ENCODE assay signal across 15 cellular contexts in genomic region chr15:88714782-88715372, GRCh38.
DNase-seq lines count a peak whose midpoint lies in the region; ATAC-seq and TF ChIP-seq lines count a peak whose summit lies in the region.
"Had no signal": no experiment of that assay in that cellular context is flagged by ENCODE, and none has a peak within 500 bp of the region (broad histone marks: within the 10 kb centered on the region; RNA-seq: fewer than 3 reads in every experiment).

No MANE protein-coding gene starts in this region.

- ATAC-seq in GM23338 (no peak; the same call in 2 of the 3 replicates), body of pancreas (peak; percentile 33), GM18517 (IDR thresholded peaks at IDR 0.05; ENCODE audit: unreplicated experiment) (no peak)

- H3K27ac ChIP-seq in GM23338 (ENCODE audit: low read depth) (no peak overlapping the region), body of pancreas (no peak overlapping the region), substantia nigra (ENCODE audit: low read depth, low read length, poor library complexity, severe bottlenecking) (no peak overlapping the region), mesendoderm (ENCODE audit: low read depth, low read length) (no peak overlapping the region)
- H3K27ac ChIP-seq: C4-2B, GM23248, Peyer's patch, SK-N-MC had no signal

- no peak for DNase-seq in GM23338 (ENCODE audit: low spot score)
- DNase-seq in body of pancreas, result peak in 3 of 4 donors; percentile 40 to 45 (median 41)
- DNase-seq in mesenteric fat pad (ENCODE audit: low spot score), result peak; percentile 69
- peak in 33 of 49 donors; percentile 5 to 66 (median 27) for DNase-seq in substantia nigra (lab: John Stamatoyannopoulos, UW)
- DNase-seq in mesendoderm, result no peak
- no peak for DNase-seq in MCF 10A (ENCODE audit: unreplicated experiment)
- DNase-seq: ACHN, DMS 273 treated with DMSO at 0.1 percent for 48 hours, DND-41, GM23248, NCI-H1694 treated with DMSO at 0.1 percent for 48 hours, Peyer's patch had no signal

- H3K4me1 ChIP-seq in GM23338 (ENCODE audit: insufficient read depth) (no peaks in the 10 kb centered on the region), body of pancreas (peaks cover 9% of the 10 kb centered on the region), mesendoderm (ENCODE audit: control insufficient read depth, low read depth, low read length) (no peaks in the 10 kb centered on the region)
- H3K4me1 ChIP-seq: Peyer's patch had no signal

- no peak overlapping the region for H3K23ac ChIP-seq in mesendoderm (ENCODE audit: low read length)

- H3K56ac ChIP-seq in mesendoderm (ENCODE audit: low read length), result no peak overlapping the region

- POLR2A ChIA-PET in MCF 10A (lab: Yijun Ruan, JAX), result no interaction called here

- H3K79me1 ChIP-seq in mesendoderm (ENCODE audit: low read length), result no peaks in the 10 kb centered on the region

- no peak overlapping the region for H3K27ac Mint-ChIP-seq in GM23338
- no peak overlapping the region for H3K27ac Mint-ChIP-seq in MCF 10A (ENCODE audit: low read depth, unreplicated experiment)

- WGBS in body of pancreas, 2 donors, result 53 to 58% methylated on average over 4 to 9 of the region's 9 CpGs
- WGBS in mesendoderm (ENCODE audit: extremely low coverage, insufficient coverage, low lambda C conversion rate), result no CpG with 5 or more reads among the region's 9 CpGs

- no peak overlapping the region for H3K18ac ChIP-seq in mesendoderm (ENCODE audit: low read length)

- peaks cover 9% of the 10 kb centered on the region for H3K4me1 Mint-ChIP-seq in GM23338
- H3K4me1 Mint-ChIP-seq in MCF 10A (ENCODE audit: insufficient read depth, unreplicated experiment), result no peaks in the 10 kb centered on the region

- no peaks in the 10 kb centered on the region; the same call in 1 of the 2 replicates for H3K9me2 ChIP-seq in GM23338 (ENCODE audit: insufficient read depth)

- 0 out of 2 replicates have a peak, but pooled peaks cover 3% of the 10 kb centered on the region for H4K20me1 ChIP-seq in GM23338 (replicated peaks; ENCODE audit: insufficient read depth)

- H3F3A ChIP-seq in GM23338 (replicated peaks; ENCODE audit: low read depth), result no peaks in the 10 kb centered on the region

- TF ChIP-seq POLR2A in body of pancreas (IDR thresholded peaks at IDR 0.05), result no peak

- peaks cover 2% of the 10 kb centered on the region for H3K27me3 Mint-ChIP-seq in GM23338 (ENCODE audit: insufficient read depth, low read depth, poor library complexity)
- peaks cover 36% of the 10 kb centered on the region for H3K27me3 Mint-ChIP-seq in MCF 10A (ENCODE audit: insufficient read depth, unreplicated experiment)

- H4K8ac ChIP-seq in mesendoderm (ENCODE audit: low read depth, low read length), result no peak overlapping the region

- no peak overlapping the region for H4K5ac ChIP-seq in mesendoderm (ENCODE audit: low read length)

- no peak overlapping the region for H3K4ac ChIP-seq in mesendoderm (ENCODE audit: low read depth, low read length)

- CTCF ChIA-PET in MCF 10A (lab: Yijun Ruan, JAX), result no interaction called here

- H3K4me3 ChIP-seq in GM23338, result no peak overlapping the region
- H3K4me3 ChIP-seq in body of pancreas, result no peak overlapping the region
- no peak overlapping the region for H3K4me3 ChIP-seq in mesendoderm (ENCODE audit: low read length)
- H3K4me3 ChIP-seq: GM23248, Peyer's patch, SK-N-MC had no signal

- no peak overlapping the region for H2BK5ac ChIP-seq in mesendoderm (ENCODE audit: low read length)

- H3K36me3 ChIP-seq in GM23338 (ENCODE audit: insufficient read depth) (no peaks in the 10 kb centered on the region), body of pancreas (replicated peaks in 1 of 2; ENCODE audit: insufficient read depth in 1 of 2, low read depth in 2 of 2) (no peaks in the 10 kb centered on the region), mesendoderm (ENCODE audit: control insufficient read depth, insufficient read depth, low read length) (no peaks in the 10 kb centered on the region)
- H3K36me3 ChIP-seq: Peyer's patch had no signal

- no peaks in the 10 kb centered on the region for H3K9me3 Mint-ChIP-seq in GM23338
- no peaks in the 10 kb centered on the region for H3K9me3 Mint-ChIP-seq in MCF 10A (ENCODE audit: unreplicated experiment)

- H3K4me3 Mint-ChIP-seq in GM23338, result no peak overlapping the region
- no peak overlapping the region for H3K4me3 Mint-ChIP-seq in MCF 10A (ENCODE audit: unreplicated experiment)

- no TSS peak for BruUV-seq in MCF 10A (replicated peaks; lab: Mats Ljungman, UMichigan)

- no peak overlapping the region for H3K9ac ChIP-seq in mesendoderm (ENCODE audit: low read length)
- H3K9ac ChIP-seq: GM23248 had no signal

- H3K36me3 Mint-ChIP-seq in GM23338 (ENCODE audit: low read depth), result no peaks in the 10 kb centered on the region
- H3K36me3 Mint-ChIP-seq in MCF 10A (ENCODE audit: insufficient read depth, unreplicated experiment), result no peaks in the 10 kb centered on the region

- no peak overlapping the region for H2BK120ac ChIP-seq in mesendoderm (ENCODE audit: low read depth, low read length)

- TF ChIP-seq CTCF in GM23338 (conservative IDR thresholded peaks at IDR 0.05; ENCODE audit: low read depth in 2 of 2), result peak in 1 of 2 experiments; percentile 23; a peak in 2 of 4 replicates
- TF ChIP-seq CTCF in body of pancreas (IDR thresholded peaks at IDR 0.05), result no peak
- no peak for TF ChIP-seq CTCF in MCF 10A (IDR thresholded peaks at IDR 0.05; ENCODE audit: unreplicated experiment)

- H3K4me2 ChIP-seq in GM23338, result no peak overlapping the region
- no peak overlapping the region for H3K4me2 ChIP-seq in mesendoderm (ENCODE audit: low read length)

- no peaks in the 10 kb centered on the region for H3K9me3 ChIP-seq in body of pancreas
- H3K9me3 ChIP-seq: Peyer's patch had no signal

- no peak overlapping the region for H2AK5ac ChIP-seq in mesendoderm (ENCODE audit: low read length)

- H3K79me2 ChIP-seq in GM23338 (replicated peaks; ENCODE audit: insufficient read depth) (no peaks in the 10 kb centered on the region), mesendoderm (ENCODE audit: control insufficient read depth, insufficient read depth, low read length) (no peaks in the 10 kb centered on the region)

- no peaks in the 10 kb centered on the region for H3K27me3 ChIP-seq in GM23338 (ENCODE audit: insufficient read depth)
- H3K27me3 ChIP-seq in body of pancreas, result no peaks in the 10 kb centered on the region
- H3K27me3 ChIP-seq in mesendoderm (ENCODE audit: insufficient read depth, low read length, poor library complexity), result no peaks in the 10 kb centered on the region
- H3K27me3 ChIP-seq: Peyer's patch had no signal

- peak overlapping the region; percentile 2; the same call in 1 of the 2 replicates for H2AFZ ChIP-seq in GM23338
- H2AFZ ChIP-seq: GM23248 had no signal

- intact Hi-C loops in body of pancreas (cut with DNase I) (no loop called here), MCF 10A (cut with micrococcal nuclease) (no loop called here)

- H2BK15ac ChIP-seq in mesendoderm (replicated peaks; ENCODE audit: low read depth), result no peak overlapping the region

TF ChIP-seq in GM23338, 12 proteins besides CTCF, POLR2A, EP300 and RAD21:
- no peak for TF ChIP-seq POLR2AphosphoS5 (IDR thresholded peaks at IDR 0.05; ENCODE audit: low read depth)
- TF ChIP-seq STAT1 (IDR thresholded peaks at IDR 0.05; ENCODE audit: unreplicated experiment), result no peak
- TF ChIP-seq ETS1 (IDR thresholded peaks at IDR 0.05), result no peak
- TF ChIP-seq NANOG (IDR thresholded peaks at IDR 0.05; ENCODE audit: borderline replicate concordance), result no peak

Comparison
In these comparisons a context has a peak if more than half of its experiments do, and no peak if none do; other contexts are left out.
1. DNase-seq: peak in body of pancreas (3 of 4), mesenteric fat pad (single experiment) and substantia nigra (33 of 49); none in GM23338 (single experiment), mesendoderm (single experiment) and MCF 10A (single experiment).